In genomic region chr21:38503588-38503987, GRCh38 we compare ENCODE assay signal across 1 cellular context.
TF ChIP-seq lines count a peak whose summit lies in the region.

No MANE protein-coding gene starts in this region.

TF ChIP-seq in H1, 55 proteins besides CTCF, POLR2A, EP300 and RAD21:
- TF ChIP-seq SP4 (IDR thresholded peaks at IDR 0.05; ENCODE audit: low read length): no peak
